17 cellular contexts compared by ENCODE assay signal in genomic region chr3:31002730-31003129, GRCh38.
A peak's percentile ranks its signal among the peaks of the same experiment; 100 is the strongest.
DNase-seq lines count a peak whose midpoint lies in the region; ATAC-seq and TF ChIP-seq lines count a peak whose summit lies in the region.
"Had no signal": no experiment of that assay in that cellular context is flagged by ENCODE, and none has a peak within 500 bp of the region (broad histone marks: within the 10 kb centered on the region; RNA-seq: fewer than 3 reads in every experiment).

No MANE protein-coding gene starts in this region.

- H3K36me3 Mint-ChIP-seq in nephron (ENCODE audit: low read depth) = no peaks in the 10 kb centered on the region
- H3K36me3 Mint-ChIP-seq: activated naive CD4-positive, alpha-beta T cell treated with anti-CD3 and anti-CD28 coated beads, Interleukin-2, amount 50 U/mL, for 72 hours had no signal

- H3K4me1 Mint-ChIP-seq in nephron = peaks cover 17% of the 10 kb centered on the region

- peak overlapping the region in 1 of 3 experiments; percentile 15 for H3K4me3 Mint-ChIP-seq in nephron

- no peaks in the 10 kb centered on the region for H3K27me3 Mint-ChIP-seq in nephron (ENCODE audit: low read depth)

- H3K9me3 Mint-ChIP-seq in nephron = peaks cover 4% of the 10 kb centered on the region

- ATAC-seq in GM18907 (IDR thresholded peaks at IDR 0.05; ENCODE audit: unreplicated experiment) (peak; percentile 50), GM21619 (IDR thresholded peaks at IDR 0.05; ENCODE audit: unreplicated experiment) (peak; percentile 57), HG03159 (IDR thresholded peaks at IDR 0.05; ENCODE audit: unreplicated experiment) (peak; percentile 72)

- no peak for TF ChIP-seq CTCF in nephron (IDR thresholded peaks at IDR 0.05; ENCODE audit: unreplicated experiment in 3 of 3)

- DNase-seq in epidermal melanocyte (ENCODE audit: insufficient read length, low spot score) = no peak
- no peak for DNase-seq in COLO668 (lab: John Stamatoyannopoulos, UW; ENCODE audit: unreplicated experiment)
- DNase-seq in activated naive CD4-positive, alpha-beta T cell treated with anti-CD3 and anti-CD28 coated beads, Interleukin-2, amount 50 U/mL, for 16 hours = no peak
- no peak for DNase-seq in germinal center (ENCODE audit: low spot score)
- DNase-seq: activated CD4-positive, alpha-beta T cell treated with anti-CD3 and anti-CD28 coated beads for 48 hours; activated T-cell treated with anti-CD3 and anti-CD28 coated beads for 4 hours; H7; left ventricle myocardium inferior; NCI-H1105; NCI-H345; SJCRH30; T-helper 9 cell had no signal

- peak overlapping the region in 2 of 3 experiments; percentile 38 to 41 for H3K27ac Mint-ChIP-seq in nephron
- H3K27ac Mint-ChIP-seq: activated naive CD4-positive, alpha-beta T cell treated with anti-CD3 and anti-CD28 coated beads, Interleukin-2, amount 50 U/mL, for 72 hours had no signal
